Comparison of ENCODE assay signal across 12 cellular contexts in genomic region chr6:2861071-2861821, GRCh38. TPM values are rescaled to one million over a fixed set of nuclear protein-coding genes. Genes with fewer than 3 reads are reported as not detected.
DNase-seq lines count a peak whose midpoint lies in the region; ATAC-seq, FAIRE-seq and TF ChIP-seq lines count a peak whose summit lies in the region.
"Had no signal": no experiment of that assay in that cellular context is flagged by ENCODE, and none has a peak within 500 bp of the region (broad histone marks: within the 10 kb centered on the region; RNA-seq: fewer than 3 reads in every experiment).

No MANE protein-coding gene starts in this region.

- BruUV-seq in Calu3 (replicated peaks; lab: Mats Ljungman, UMichigan): no TSS peak

- POLR2A ChIA-PET in activated CD8-positive, alpha-beta T cell treated with anti-CD3 and anti-CD28 coated beads for 36 hours (lab: Charles Lee): interaction anchor here (0.6 to 2.4 kb wide), 6 partner anchors 9 to 79 kb away, joined by 3 to 9 read pairs (median 4); partner anchors contain the start of gene SERPINB9

- no peak overlapping the region for H3K4me3 Mint-ChIP-seq in Calu3 (ENCODE audit: low read depth, unreplicated experiment)
- H3K4me3 Mint-ChIP-seq in activated CD8-positive, alpha-beta T cell treated with anti-CD3 and anti-CD28 coated beads for 36 hours: peak overlapping the region; percentile 46
- H3K4me3 Mint-ChIP-seq in naive B cell: peak overlapping the region in 7 of 8 donors; percentile 7 to 87 (median 77)
- H3K4me3 Mint-ChIP-seq: brain had no signal

- H3K27me3 Mint-ChIP-seq in Calu3 (ENCODE audit: unreplicated experiment) (no peaks in the 10 kb centered on the region), naive B cell (no peaks in the 10 kb centered on the region)
- H3K27me3 Mint-ChIP-seq in activated CD8-positive, alpha-beta T cell treated with anti-CD3 and anti-CD28 coated beads for 36 hours: no peaks in the 10 kb centered on the region
- H3K27me3 Mint-ChIP-seq: brain had no signal

- peaks cover 36% of the 10 kb centered on the region for H3K4me1 Mint-ChIP-seq in Calu3 (ENCODE audit: low read depth, unreplicated experiment)
- H3K4me1 Mint-ChIP-seq in activated CD8-positive, alpha-beta T cell treated with anti-CD3 and anti-CD28 coated beads for 36 hours (ENCODE audit: low read depth): peaks cover 86% of the 10 kb centered on the region
- H3K4me1 Mint-ChIP-seq in naive B cell: peaks cover 69 to 94% (median 93%) of the 10 kb centered on the region in 3 donors

- TF ChIP-seq CTCF in Calu3 (IDR thresholded peaks at IDR 0.05; ENCODE audit: unreplicated experiment): no peak
- TF ChIP-seq CTCF in activated CD8-positive, alpha-beta T cell treated with anti-CD3 and anti-CD28 coated beads for 36 hours (IDR thresholded peaks at IDR 0.05): no peak

- peaks cover 16% of the 10 kb centered on the region for H3K36me3 Mint-ChIP-seq in Calu3 (ENCODE audit: insufficient read depth, unreplicated experiment)
- peaks cover 7% of the 10 kb centered on the region for H3K36me3 Mint-ChIP-seq in activated CD8-positive, alpha-beta T cell treated with anti-CD3 and anti-CD28 coated beads for 36 hours (ENCODE audit: low read depth)
- H3K36me3 Mint-ChIP-seq in naive B cell: peaks cover 4 to 8% of the 10 kb centered on the region in 2 donors
- H3K36me3 Mint-ChIP-seq: brain had no signal

- DNase-seq in Calu3 (no peak), GM19239 (ENCODE audit: insufficient read length, low spot score) (no peak), naive B cell (no peak), HPDE6-E6E7 (ENCODE audit: extremely low spot score) (no peak)
- peak; percentile 74 for DNase-seq in activated CD8-positive, alpha-beta T cell treated with anti-CD3 and anti-CD28 coated beads for 36 hours
- DNase-seq: heart right ventricle, NCI-H187 treated with DMSO at 0.1 percent for 48 hours, SW 1271 had no signal

- peak overlapping the region; percentile 38 for H3K27ac Mint-ChIP-seq in Calu3 (ENCODE audit: unreplicated experiment)
- H3K27ac Mint-ChIP-seq in activated CD8-positive, alpha-beta T cell treated with anti-CD3 and anti-CD28 coated beads for 36 hours: peak overlapping the region; percentile 88
- H3K27ac Mint-ChIP-seq in naive B cell: peak overlapping the region; percentile 63 to 99 (median 98)
- H3K27ac Mint-ChIP-seq: brain had no signal

- intact Hi-C loops in Calu3 (cut with micrococcal nuclease; ENCODE audit: unreplicated experiment): no loop called here
- intact Hi-C loops in activated CD8-positive, alpha-beta T cell treated with anti-CD3 and anti-CD28 coated beads for 36 hours (cut with micrococcal nuclease): no loop called here

- peaks cover 3% of the 10 kb centered on the region for H3K9me3 Mint-ChIP-seq in Calu3 (ENCODE audit: low read depth, unreplicated experiment)
- H3K9me3 Mint-ChIP-seq in activated CD8-positive, alpha-beta T cell treated with anti-CD3 and anti-CD28 coated beads for 36 hours: peaks cover 6% of the 10 kb centered on the region
- peaks cover 0 to 4% (median 0%) of the 10 kb centered on the region in 7 donors for H3K9me3 Mint-ChIP-seq in naive B cell

- CTCF ChIA-PET in Calu3 (lab: Charles Lee): no interaction called here
- CTCF ChIA-PET in activated CD8-positive, alpha-beta T cell treated with anti-CD3 and anti-CD28 coated beads for 36 hours (lab: Charles Lee): interaction anchor here (1.5 to 3.9 kb wide), 2 partner anchors 15 to 79 kb away, joined by 4 to 12 read pairs; no protein-coding TSS in a partner anchor

- peak; percentile 84 for FAIRE-seq in GM19239 (lab: Jason Lieb, UNC)

- ATAC-seq in activated CD8-positive, alpha-beta T cell treated with anti-CD3 and anti-CD28 coated beads for 36 hours: peak; percentile 19
- ATAC-seq in naive B cell (ENCODE audit: low read depth in 2 of 2): no peak
- ATAC-seq in GM21526 (IDR thresholded peaks at IDR 0.05; ENCODE audit: low FRiP score, unreplicated experiment): no peak
- ATAC-seq in HG03095 (IDR thresholded peaks at IDR 0.05; ENCODE audit: unreplicated experiment): no peak
- ATAC-seq: heart right ventricle had no signal

RNA-seq across cellular contexts. Expression of gene SERPINB1, which starts 19.6 kb away (rescaled TPM):
- 56.3 and 78.5 TPM in 2 replicates for total RNA-seq in Calu3 (2022)
- total RNA-seq in activated CD8-positive, alpha-beta T cell treated with anti-CD3 and anti-CD28 coated beads for 36 hours: 10 to 100 TPM; 55.8 to 60.0 TPM
- 100 to 1,000 TPM in 2 of 6 donors, 10 to 100 TPM in 4; 84.7 to 107 (median 93.7) TPM for polyA plus RNA-seq in naive B cell (ENCODE audit: low read depth in 6 of 6)

RNA-seq across cellular contexts. Expression of gene SERPINB9, which starts 41.9 kb away (rescaled TPM):
- total RNA-seq in Calu3 (2022): 17.2 and 22.9 TPM in 2 replicates
- total RNA-seq in activated CD8-positive, alpha-beta T cell treated with anti-CD3 and anti-CD28 coated beads for 36 hours: 10 to 100 TPM; 65.7 to 70.3 TPM
- 10 to 100 TPM; 18.2 to 35.2 (median 27.7) TPM for polyA plus RNA-seq in naive B cell (ENCODE audit: low read depth in 6 of 6)
- total RNA-seq: H4 had no signal

Comparison
In these comparisons a context has a peak if more than half of its experiments do, and no peak if none do; other contexts are left out.
1. H3K27ac Mint-ChIP-seq: peak in every context shown above with its lines; median percentile 98 in naive B cell; 88 in activated CD8-positive, alpha-beta T cell treated with anti-CD3 and anti-CD28 coated beads for 36 hours; 38 in Calu3.